In the genomic region with DNA sequence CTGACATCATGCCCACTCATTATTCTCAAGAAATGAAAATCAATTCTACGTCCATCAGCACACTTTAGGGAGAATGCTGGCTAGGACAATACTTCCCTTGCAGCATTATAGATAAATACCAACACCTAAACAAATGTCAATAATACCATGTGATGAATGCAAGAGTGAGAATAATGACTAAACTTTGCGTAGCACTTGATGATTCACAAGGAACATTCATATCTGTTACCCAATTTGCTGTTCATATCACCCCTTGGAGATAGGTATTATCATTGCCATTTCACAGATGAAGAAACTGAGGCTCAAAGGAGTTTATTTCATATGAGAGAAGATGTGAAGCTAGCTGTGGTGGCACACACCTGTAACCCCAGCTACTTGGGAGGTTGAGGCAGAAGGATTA, we compare ENCODE assay signal across 1 cellular context.
TF ChIP-seq lines count a peak whose summit lies in the region.

No MANE protein-coding gene starts in this region.

TF ChIP-seq in HCT116, 20 proteins besides CTCF, POLR2A, EP300 and RAD21 (continued from another document):
- TF ChIP-seq MAX (IDR thresholded peaks at IDR 0.05) (no peak), SIN3A (IDR thresholded peaks at IDR 0.05; ENCODE audit: low read depth) (no peak), ZNF274 (IDR thresholded peaks at IDR 0.05; ENCODE audit: low read depth, low read length) (no peak), POLR2AphosphoS5 (IDR thresholded peaks at IDR 0.05; ENCODE audit: low read depth, low read length) (no peak), YY1 (IDR thresholded peaks at IDR 0.05; ENCODE audit: extremely low read depth, insufficient replicate concordance, low read depth, low read length) (no peak), SRF (IDR thresholded peaks at IDR 0.05; ENCODE audit: low read depth) (no peak), ZFX (IDR thresholded peaks at IDR 0.05) (no peak)
